1 cellular context compared by ENCODE assay signal in the genomic region with DNA sequence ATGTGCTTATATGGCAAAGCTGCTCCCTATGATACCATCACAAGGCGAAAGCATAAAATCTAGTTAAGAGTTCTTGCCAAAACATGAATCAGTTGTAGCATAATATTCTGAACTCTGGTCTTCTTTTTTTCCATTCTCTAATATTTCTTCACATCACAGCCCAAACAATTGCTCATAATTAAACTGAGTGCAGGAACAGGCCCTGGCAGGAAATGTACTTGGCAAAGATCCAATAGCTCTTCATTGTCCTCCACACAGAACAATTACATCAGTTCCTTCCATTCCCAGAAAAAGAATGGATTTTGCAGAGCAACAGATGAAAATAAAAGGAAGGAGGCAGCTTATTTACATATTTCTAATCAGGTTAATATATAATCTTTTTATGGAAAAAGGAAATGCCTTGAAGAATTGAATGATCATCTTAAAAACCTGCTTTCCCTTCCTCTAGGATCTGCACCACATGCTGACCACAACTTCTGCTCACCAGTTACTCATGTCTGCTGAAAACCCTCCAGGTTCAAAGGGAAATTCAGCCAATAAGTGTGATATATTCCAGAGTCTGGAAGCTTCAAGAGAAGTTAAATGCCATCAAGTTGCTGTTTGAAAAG.
TF ChIP-seq lines count a peak whose summit lies in the region.

No MANE protein-coding gene starts in this region.

TF ChIP-seq in HEK293, 187 proteins besides CTCF, POLR2A, EP300 and RAD21 (continued from another document):
- TF ChIP-seq ZNF335 (tag by site-specific recombination; conservative IDR thresholded peaks at IDR 0.05) (0 out of 2 replicates have a peak, but pooled peaks have one; percentile 6), ZNF169 (tag by site-specific recombination; IDR thresholded peaks at IDR 0.05) (no peak), ZNF701 (tag by site-specific recombination; IDR thresholded peaks at IDR 0.05) (no peak), ZNF600 (tag by site-specific recombination; IDR thresholded peaks at IDR 0.05) (peak; percentile 74), ZNF629 (tag by site-specific recombination; IDR thresholded peaks at IDR 0.05) (peak; percentile 55), PRDM6 (tag by site-specific recombination; IDR thresholded peaks at IDR 0.05) (peak; percentile 95), SCRT2 (tag by site-specific recombination; IDR thresholded peaks at IDR 0.05) (peak; percentile 69; the same call in 1 of the 2 replicates), MYNN (tag by site-specific recombination; IDR thresholded peaks at IDR 0.05; ENCODE audit: borderline replicate concordance) (peak; percentile 47; the same call in 1 of the 2 replicates), ZNF776 (tag by site-specific recombination; IDR thresholded peaks at IDR 0.05; ENCODE audit: borderline replicate concordance) (no peak)
- TF ChIP-seq, protein P1, sequence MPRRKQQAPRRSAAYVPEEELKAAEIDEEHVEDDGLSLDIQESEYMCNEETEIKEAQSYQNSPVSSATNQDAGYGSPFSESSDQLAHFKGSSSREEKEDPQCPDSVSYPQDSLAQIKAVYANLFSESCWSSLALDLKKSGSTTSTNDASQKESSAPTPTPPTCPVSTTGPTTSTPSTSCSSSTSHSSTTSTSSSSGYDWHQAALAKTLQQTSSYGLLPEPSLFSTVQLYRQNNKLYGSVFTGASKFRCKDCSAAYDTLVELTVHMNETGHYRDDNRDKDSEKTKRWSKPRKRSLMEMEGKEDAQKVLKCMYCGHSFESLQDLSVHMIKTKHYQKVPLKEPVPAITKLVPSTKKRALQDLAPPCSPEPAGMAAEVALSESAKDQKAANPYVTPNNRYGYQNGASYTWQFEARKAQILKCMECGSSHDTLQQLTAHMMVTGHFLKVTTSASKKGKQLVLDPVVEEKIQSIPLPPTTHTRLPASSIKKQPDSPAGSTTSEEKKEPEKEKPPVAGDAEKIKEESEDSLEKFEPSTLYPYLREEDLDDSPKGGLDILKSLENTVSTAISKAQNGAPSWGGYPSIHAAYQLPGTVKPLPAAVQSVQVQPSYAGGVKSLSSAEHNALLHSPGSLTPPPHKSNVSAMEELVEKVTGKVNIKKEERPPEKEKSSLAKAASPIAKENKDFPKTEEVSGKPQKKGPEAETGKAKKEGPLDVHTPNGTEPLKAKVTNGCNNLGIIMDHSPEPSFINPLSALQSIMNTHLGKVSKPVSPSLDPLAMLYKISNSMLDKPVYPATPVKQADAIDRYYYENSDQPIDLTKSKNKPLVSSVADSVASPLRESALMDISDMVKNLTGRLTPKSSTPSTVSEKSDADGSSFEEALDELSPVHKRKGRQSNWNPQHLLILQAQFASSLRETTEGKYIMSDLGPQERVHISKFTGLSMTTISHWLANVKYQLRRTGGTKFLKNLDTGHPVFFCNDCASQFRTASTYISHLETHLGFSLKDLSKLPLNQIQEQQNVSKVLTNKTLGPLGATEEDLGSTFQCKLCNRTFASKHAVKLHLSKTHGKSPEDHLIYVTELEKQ (tag by site-specific recombination; IDR thresholded peaks at IDR 0.05; ENCODE audit: borderline replicate concordance) = peak; percentile 16; the same call in 1 of the 2 replicates
